In the genomic region with DNA sequence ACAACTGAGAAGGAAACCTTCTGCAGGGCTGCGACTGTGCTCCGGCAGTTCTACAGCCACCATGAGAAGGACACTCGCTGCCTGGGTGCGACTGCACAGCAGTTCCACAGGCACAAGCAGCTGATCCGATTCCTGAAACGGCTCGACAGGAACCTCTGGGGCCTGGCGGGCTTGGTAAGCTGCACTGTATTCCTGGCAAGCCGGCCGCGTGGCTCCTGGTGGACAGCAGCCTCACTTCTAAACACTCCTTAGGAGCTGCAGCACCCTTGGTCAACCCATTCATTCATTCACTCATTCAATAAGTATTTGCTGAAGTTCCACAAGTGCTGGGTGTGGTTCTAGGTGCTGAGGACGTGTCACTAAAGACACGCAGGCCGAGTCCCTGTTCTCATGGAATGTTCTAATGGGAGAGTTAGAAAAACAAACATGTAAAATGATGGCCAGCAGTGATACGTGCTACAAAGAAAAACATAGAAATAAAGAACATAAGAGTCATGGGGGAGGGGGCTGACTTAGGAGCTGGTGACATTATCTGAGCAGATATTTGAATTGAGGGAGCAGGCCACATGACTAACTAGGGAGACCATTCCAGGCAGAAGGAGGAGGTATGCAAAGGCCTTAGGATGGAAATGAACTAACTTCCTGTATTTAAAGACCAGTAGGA, we compare ENCODE assay signal across 2 cellular contexts.
TF ChIP-seq lines count a peak whose summit lies in the region.

No MANE protein-coding gene starts in this region.

TF ChIP-seq in WTC11, 78 proteins besides CTCF, POLR2A, EP300 and RAD21 (continued from another document):
- TF ChIP-seq, protein P1, sequence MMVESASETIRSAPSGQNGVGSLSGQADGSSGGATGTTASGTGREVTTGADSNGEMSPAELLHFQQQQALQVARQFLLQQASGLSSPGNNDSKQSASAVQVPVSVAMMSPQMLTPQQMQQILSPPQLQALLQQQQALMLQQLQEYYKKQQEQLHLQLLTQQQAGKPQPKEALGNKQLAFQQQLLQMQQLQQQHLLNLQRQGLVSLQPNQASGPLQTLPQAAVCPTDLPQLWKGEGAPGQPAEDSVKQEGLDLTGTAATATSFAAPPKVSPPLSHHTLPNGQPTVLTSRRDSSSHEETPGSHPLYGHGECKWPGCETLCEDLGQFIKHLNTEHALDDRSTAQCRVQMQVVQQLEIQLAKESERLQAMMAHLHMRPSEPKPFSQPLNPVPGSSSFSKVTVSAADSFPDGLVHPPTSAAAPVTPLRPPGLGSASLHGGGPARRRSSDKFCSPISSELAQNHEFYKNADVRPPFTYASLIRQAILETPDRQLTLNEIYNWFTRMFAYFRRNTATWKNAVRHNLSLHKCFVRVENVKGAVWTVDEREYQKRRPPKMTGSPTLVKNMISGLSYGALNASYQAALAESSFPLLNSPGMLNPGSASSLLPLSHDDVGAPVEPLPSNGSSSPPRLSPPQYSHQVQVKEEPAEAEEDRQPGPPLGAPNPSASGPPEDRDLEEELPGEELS (CRISPR knock-in tag; IDR thresholded peaks at IDR 0.05) = no peak
- no peak for TF ChIP-seq E2F1 (CRISPR knock-in tag; IDR thresholded peaks at IDR 0.05)
- no peak for TF ChIP-seq ZNF138 (CRISPR knock-in tag; conservative IDR thresholded peaks at IDR 0.05)

TF ChIP-seq in endothelial cell of umbilical vein, 7 proteins besides CTCF, POLR2A, EP300 and RAD21 (continued from another document):
- TF ChIP-seq, protein P2, sequence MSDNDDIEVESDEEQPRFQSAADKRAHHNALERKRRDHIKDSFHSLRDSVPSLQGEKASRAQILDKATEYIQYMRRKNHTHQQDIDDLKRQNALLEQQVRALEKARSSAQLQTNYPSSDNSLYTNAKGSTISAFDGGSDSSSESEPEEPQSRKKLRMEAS (IDR thresholded peaks at IDR 0.05; ENCODE audit: insufficient read depth, insufficient read length) = no peak
- TF ChIP-seq FOS (IDR thresholded peaks at IDR 0.05; ENCODE audit: borderline replicate concordance, insufficient read depth, low read length) (no peak), EZH2 (IDR thresholded peaks at IDR 0.05; ENCODE audit: borderline replicate concordance, low read depth, low read length, severe bottlenecking) (no peak), JUN (IDR thresholded peaks at IDR 0.05; ENCODE audit: borderline replicate concordance, insufficient read depth, insufficient read length, low read depth) (no peak), MYC (IDR thresholded peaks at IDR 0.05; ENCODE audit: low read depth, low read length) (no peak)
